In the genomic region with DNA sequence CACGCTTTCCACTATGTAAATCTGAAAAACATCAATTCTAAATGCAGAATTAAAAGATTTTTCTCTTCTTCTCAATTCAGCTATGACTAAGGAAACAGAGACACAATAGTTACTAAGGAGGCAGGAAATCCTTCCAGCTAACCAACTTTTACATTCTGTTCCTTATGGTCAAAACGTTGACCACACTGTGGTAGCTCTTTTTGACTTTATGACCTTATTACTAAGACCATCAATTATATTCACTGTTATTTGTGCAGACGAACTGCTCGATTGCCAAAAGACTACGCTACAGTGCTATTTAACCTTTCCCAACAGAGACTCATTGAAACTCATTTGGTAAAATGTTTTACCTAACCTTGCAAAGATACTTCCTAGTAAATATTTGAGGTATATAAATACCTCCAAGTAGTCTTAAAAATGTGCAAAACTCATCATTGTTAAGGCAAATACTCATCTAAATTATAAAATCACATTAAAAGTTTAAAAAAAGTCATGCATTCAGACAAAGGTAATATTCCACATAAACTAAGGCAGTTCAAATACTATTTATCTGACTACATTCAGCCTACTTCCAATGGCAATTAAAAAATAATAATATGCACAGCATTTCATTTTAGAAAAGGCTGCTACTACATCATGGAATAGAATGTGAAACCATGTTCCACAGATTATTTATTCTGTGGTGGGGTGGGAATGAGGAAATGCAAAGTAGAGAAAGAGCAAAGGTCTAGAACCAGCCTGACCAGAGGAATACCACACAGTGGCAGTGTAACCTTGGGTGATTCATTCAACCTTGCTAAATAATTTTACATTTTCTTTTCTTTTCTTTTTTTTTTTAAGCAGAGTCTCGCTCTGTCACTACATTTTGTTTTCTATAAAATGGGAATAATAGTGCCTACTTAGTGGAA, we compare ENCODE assay signal across 9 cellular contexts.
A peak's percentile ranks its signal among the peaks of the same experiment; 100 is the strongest.
DNase-seq lines count a peak whose midpoint lies in the region; ATAC-seq, FAIRE-seq and TF ChIP-seq lines count a peak whose summit lies in the region.
"Had no signal": no experiment of that assay in that cellular context is flagged by ENCODE, and none has a peak within 500 bp of the region (broad histone marks: within the 10 kb centered on the region; RNA-seq: fewer than 3 reads in every experiment).

No MANE protein-coding gene starts in this region.

- H3K9me3 ChIP-seq in transverse colon (no peaks in the 10 kb centered on the region), A673 (ENCODE audit: low read depth, low read length, poor library complexity, severe bottlenecking) (no peaks in the 10 kb centered on the region)

- no TSS peak for BruUV-seq in A673 (replicated peaks; lab: Mats Ljungman, UMichigan)

- no peak for TF ChIP-seq EP300 in transverse colon (IDR thresholded peaks at IDR 0.05; ENCODE audit: low read depth)

- FAIRE-seq in RCC 7860 (lab: Jason Lieb, UNC): peak; percentile 90

- 58 to 60% methylated on average over 6 of the region's 6 CpGs for WGBS in transverse colon (ENCODE audit: low coverage in 1 of 2), 2 donors

- in situ Hi-C loops in transverse colon (cut with MboI; ENCODE audit: low pct_ligation_motif_present in 1 of 4, low pct_unique_long_range_greater_than_20kb in 1 of 4, low sequenced_read_pairs in 3 of 4): no loop called here

- ATAC-seq in HG03025 (IDR thresholded peaks at IDR 0.05; ENCODE audit: low FRiP score, unreplicated experiment): no peak

- TF ChIP-seq CTCF in transverse colon (IDR thresholded peaks at IDR 0.05): peak in 1 of 5 experiments; percentile 16
- no peak for TF ChIP-seq CTCF in A673 (conservative IDR thresholded peaks at IDR 0.05; ENCODE audit: low read depth, low read length)

- intact Hi-C loops in transverse colon (cut with DNase I; ENCODE audit: low total_unique reads) (loop anchor here (10.0 kb wide), 1 partner anchor 191 kb away; no protein-coding TSS in a partner anchor), A673 (cut with micrococcal nuclease; ENCODE audit: unreplicated experiment) (no loop called here)

- POLR2A ChIA-PET in A673 (lab: Charles Lee; ENCODE audit: low non-redundant PET): no interaction called here

- no peaks in the 10 kb centered on the region for H3K36me3 ChIP-seq in transverse colon
- H3K36me3 ChIP-seq in A673 (ENCODE audit: insufficient read depth, low read length, poor library complexity, severe bottlenecking): no peaks in the 10 kb centered on the region

- peaks cover 7 to 58% (median 18%) of the 10 kb centered on the region in 4 donors for H3K4me1 ChIP-seq in transverse colon
- H3K4me1 ChIP-seq in A673 (ENCODE audit: insufficient read depth, low read length, poor library complexity, severe bottlenecking): peaks cover 26% of the 10 kb centered on the region

- H3K4me3 ChIP-seq in transverse colon (no peak overlapping the region), A673 (ENCODE audit: low read depth, low read length, poor library complexity, severe bottlenecking) (no peak overlapping the region)

- no peak for TF ChIP-seq POLR2A in transverse colon (IDR thresholded peaks at IDR 0.05)

- H3K27me3 ChIP-seq in transverse colon (no peaks in the 10 kb centered on the region), A673 (replicated peaks; ENCODE audit: insufficient read depth, low read depth, low read length, poor library complexity) (no peaks in the 10 kb centered on the region)

- DNase-seq in NCI-H2029 (lab: John Stamatoyannopoulos, UW): peak; percentile 2
- no peak for DNase-seq in NCI-H2029 treated with DMSO at 0.1 percent for 48 hours (lab: John Stamatoyannopoulos, UW)
- peak; percentile 67 for DNase-seq in RCC 7860 (ENCODE audit: low spot score)
- peak; percentile 83 for DNase-seq in foreskin melanocyte
- no peak for DNase-seq in transverse colon
- DNase-seq in amniotic stem cell (lab: John Stamatoyannopoulos, UW): no peak
- no peak for DNase-seq in A673 (ENCODE audit: low spot score)
- DNase-seq: 8988T had no signal

- H3K27ac ChIP-seq in transverse colon (peak overlapping the region; percentile 8 to 49 (median 36)), A673 (ENCODE audit: low read depth, low read length, poor library complexity, severe bottlenecking) (no peak overlapping the region)

- CTCF ChIA-PET in A673 (lab: Charles Lee): no interaction called here

Comparison
In these comparisons a context has a peak if more than half of its experiments do, and no peak if none do; other contexts are left out.
1. DNase-seq: peak in NCI-H2029 (single experiment), RCC 7860 (single experiment) and foreskin melanocyte (single experiment); none in NCI-H2029 treated with DMSO at 0.1 percent for 48 hours (single experiment), transverse colon (single experiment), amniotic stem cell (single experiment) and A673 (single experiment).